Comparison of ENCODE assay signal across 30 cellular contexts in genomic region chr2:148596033-148596432, GRCh38.
"Had no signal": no experiment of that assay in that cellular context is flagged by ENCODE, and none has a peak within 500 bp of the region (broad histone marks: within the 10 kb centered on the region; RNA-seq: fewer than 3 reads in every experiment).

No MANE protein-coding gene starts in this region.

- H3K27me3 Mint-ChIP-seq: stimulated activated naive CD8-positive, alpha-beta T cell treated with anti-CD3 and anti-CD28 coated beads, Interleukin-15, amount 100 ng/mL, for 72 hours had no signal

- H3K9me3 Mint-ChIP-seq: endodermal cell; natural killer cell treated with Interleukin-12 subunit alpha and Interleukin-12 subunit beta and Interleukin-15 and Interleukin-18, amount 100 ng/mL, for 72 hours had no signal

- H3K36me3 Mint-ChIP-seq: mesothelial cell of epicardium; natural killer cell treated with Interleukin-12 subunit alpha and Interleukin-12 subunit beta and Interleukin-15 and Interleukin-18, amount 100 ng/mL, for 72 hours had no signal

- H3K4me1 Mint-ChIP-seq: neural crest cell; stimulated activated naive CD8-positive, alpha-beta T cell treated with anti-CD3 and anti-CD28 coated beads, Interleukin-15, amount 100 ng/mL, for 72 hours had no signal

- H3K27ac ChIP-seq: epithelial cell of prostate, gastrocnemius medialis, heart left ventricle, hepatocyte, neutrophil, parathyroid adenoma, right lobe of liver, suprapubic skin, transverse colon, upper lobe of right lung, uterus had no signal

- H3K4me3 Mint-ChIP-seq: dendritic cell treated with granulocyte-macrophage colony-stimulating factor and Interleukin-4, amounts not matched to agents 40 ng/mL and 50 ng/mL, for 4 days; endodermal cell; mesothelial cell of epicardium; naive B cell; natural killer cell treated with Interleukin-12 subunit alpha and Interleukin-12 subunit beta and Interleukin-15 and Interleukin-18, amount 100 ng/mL, for 72 hours; neural crest cell; stimulated activated naive CD8-positive, alpha-beta T cell treated with anti-CD3 and anti-CD28 coated beads, Interleukin-15, amount 100 ng/mL, for 72 hours had no signal

- H3K9me3 ChIP-seq: mucosa of descending colon, neutrophil, right lobe of liver, suprapubic skin, transverse colon, upper lobe of right lung, uterus had no signal

- H3K4me3 ChIP-seq: gastrocnemius medialis, heart left ventricle, hepatocyte, mucosa of descending colon, right lobe of liver, suprapubic skin, transverse colon, upper lobe of right lung, uterus had no signal

- H3K4me1 ChIP-seq: gastrocnemius medialis, heart left ventricle, parathyroid adenoma, right lobe of liver, transverse colon, upper lobe of right lung, uterus had no signal

- H3K36me3 ChIP-seq: gastrocnemius medialis, heart left ventricle, neutrophil, right lobe of liver, suprapubic skin, transverse colon, upper lobe of right lung, uterus had no signal

- DNase-seq: effector CD8-positive, alpha-beta T cell; endodermal cell; foreskin fibroblast; gastrocnemius medialis; heart left ventricle; kidney; mesenchymal stem cell; mucosa of descending colon; naive B cell; right lobe of liver; small intestine; stimulated activated CD4-positive, alpha-beta T cell treated with anti-CD3 and anti-CD28 coated beads, Interleukin-15, amount 100 ng/mL, for 24 hours; stimulated activated CD4-positive, alpha-beta T cell treated with anti-CD3 and anti-CD28 coated beads, Interleukin-2, amount 100 ng/mL, for 48 hours; stimulated activated naive CD4-positive, alpha-beta T cell; stimulated activated naive CD8-positive, alpha-beta T cell treated with anti-CD3 and anti-CD28 coated beads, Interleukin-15, amount 100 ng/mL, for 72 hours; transverse colon; upper lobe of right lung; uterus had no signal

- H3K27ac Mint-ChIP-seq: dendritic cell treated with granulocyte-macrophage colony-stimulating factor and Interleukin-4, amounts not matched to agents 40 ng/mL and 50 ng/mL, for 4 days; endodermal cell; mesothelial cell of epicardium; naive B cell; natural killer cell treated with Interleukin-12 subunit alpha and Interleukin-12 subunit beta and Interleukin-15 and Interleukin-18, amount 100 ng/mL, for 72 hours; progenitor cell of endocrine pancreas; stimulated activated naive CD8-positive, alpha-beta T cell treated with anti-CD3 and anti-CD28 coated beads, Interleukin-15, amount 100 ng/mL, for 72 hours had no signal

- H3K27me3 ChIP-seq: gastrocnemius medialis, heart left ventricle, hepatocyte, neutrophil, right lobe of liver, suprapubic skin, transverse colon, upper lobe of right lung, uterus had no signal

- ATAC-seq: esophagus mucosa; gastrocnemius medialis; heart left ventricle; left lobe of liver; mucosa of descending colon; natural killer cell treated with Interleukin-12 subunit alpha and Interleukin-12 subunit beta and Interleukin-15 and Interleukin-18, amount 100 ng/mL, for 72 hours; right lobe of liver; stimulated activated naive CD8-positive, alpha-beta T cell treated with anti-CD3 and anti-CD28 coated beads, Interleukin-15, amount 100 ng/mL, for 72 hours; upper lobe of right lung had no signal
